In the genomic region with DNA sequence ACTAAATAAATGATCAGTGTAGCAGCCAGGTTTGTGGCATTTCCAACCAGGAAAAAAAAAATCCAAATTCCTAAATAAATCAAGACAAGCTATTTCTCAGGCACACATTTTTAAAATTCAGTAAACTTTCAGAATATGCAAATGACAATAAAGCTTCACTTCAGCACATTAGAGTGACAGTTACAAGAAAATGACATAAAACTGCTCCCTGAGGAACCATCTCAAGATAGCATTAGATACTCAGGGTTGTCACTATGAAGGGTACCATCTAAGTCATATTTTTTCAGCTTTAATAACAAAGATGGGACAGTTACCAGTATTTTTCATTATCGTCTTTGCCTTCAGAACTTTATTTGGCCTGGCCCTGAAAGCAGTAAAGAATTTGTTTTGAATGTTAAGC, we compare ENCODE assay signal across 34 cellular contexts.
"Had no signal": no experiment of that assay in that cellular context is flagged by ENCODE, and none has a peak within 500 bp of the region (broad histone marks: within the 10 kb centered on the region; RNA-seq: fewer than 3 reads in every experiment).

No MANE protein-coding gene starts in this region.

- DNase-seq: Karpas-422, KBM-7, KG1, MG63, MM.1S, MV-4-11, NCI-H1048, NCI-H1092, NCI-H1092 treated with DMSO at 0.1 percent for 48 hours, NCI-H1105, NCI-H1105 treated with DMSO at 0.1 percent for 48 hours, NCI-H1417, NCI-H1417 treated with DMSO at 0.1 percent for 48 hours, NCI-H1436, NCI-H1436 treated with DMSO at 0.1 percent for 48 hours, NCI-H146, NCI-H1694, NCI-H1694 treated with DMSO at 0.1 percent for 48 hours, NCI-H187, NCI-H187 treated with DMSO at 0.1 percent for 48 hours, NCI-H1930, NCI-H2029, NCI-H2029 treated with DMSO at 0.1 percent for 48 hours, NCI-H2081, NCI-H2081 treated with DMSO at 0.1 percent for 48 hours, NCI-H2107, NCI-H2171, NCI-H2171 treated with DMSO at 0.1 percent for 48 hours, NCI-H2227 treated with DMSO at 0.1 percent for 48 hours, NCI-H226, NCI-H345, NCI-H446, NCI-H446 treated with DMSO at 0.1 percent for 48 hours had no signal

- H3K4me2 ChIP-seq: KMS-11 had no signal

- H3K27ac ChIP-seq: KMS-11 had no signal

- H3K9me3 ChIP-seq: MG63 had no signal

- H3K4me3 ChIP-seq: MG63 had no signal

- H3K9ac ChIP-seq: KMS-11 had no signal

- H3K27me3 ChIP-seq: MG63 had no signal

- H3K36me3 ChIP-seq: MG63 had no signal
